Comparison of ENCODE assay signal across 15 cellular contexts in genomic region chr3:79367803-79368202, GRCh38.
"Had no signal": no experiment of that assay in that cellular context is flagged by ENCODE, and none has a peak within 500 bp of the region (broad histone marks: within the 10 kb centered on the region; RNA-seq: fewer than 3 reads in every experiment).

No MANE protein-coding gene starts in this region.

- H3K4me3 ChIP-seq: colonic mucosa, heart left ventricle, lower lobe of right lung, stomach, thoracic aorta had no signal

- H3K36me3 ChIP-seq: colonic mucosa, heart left ventricle, lower lobe of right lung, stomach, thoracic aorta had no signal

- H3K9me3 ChIP-seq: colonic mucosa, heart left ventricle, lower lobe of right lung, thoracic aorta had no signal

- H3K4me1 ChIP-seq: colonic mucosa, heart left ventricle, lower lobe of right lung had no signal

- DNase-seq: activated CD4-positive, alpha-beta T cell treated with anti-CD3 and anti-CD28 coated beads for 4 hours; activated CD8-positive, alpha-beta T cell treated with anti-CD3 and anti-CD28 coated beads for 36 hours; activated effector memory CD4-positive, alpha-beta T cell treated with anti-CD3 and anti-CD28 coated beads, Interleukin-2, amount 50 U/mL, for 16 hours; activated T-cell treated with anti-CD3 and anti-CD28 coated beads, Interleukin-2, amount 50 U/mL, for 4 hours; central memory CD4-positive, alpha-beta T cell; colonic mucosa; heart left ventricle; left colon; lower lobe of right lung; stimulated activated CD4-positive, alpha-beta T cell treated with anti-CD3 and anti-CD28 coated beads, Interleukin-1b, Interleukin-23, amount 100 ng/mL, for 48 hours; stomach had no signal

- ATAC-seq: activated CD8-positive, alpha-beta T cell treated with anti-CD3 and anti-CD28 coated beads for 36 hours; activated naive CD4-positive, alpha-beta T cell treated with anti-CD3 and anti-CD28 coated beads, Interleukin-2, amount 50 U/mL, for 72 hours; activated T-cell treated with anti-CD3 and anti-CD28 coated beads, Interleukin-2, amount 50 U/mL, for 4 hours; heart left ventricle; left colon; sciatic nerve had no signal

- FAIRE-seq: frontal cortex had no signal

- H3K27me3 ChIP-seq: colonic mucosa, heart left ventricle, stomach had no signal

- H3K27ac ChIP-seq: colonic mucosa, heart left ventricle, lower lobe of right lung, stomach, thoracic aorta had no signal
